ENCODE assay signal across 1 cellular context in genomic region chr9:75903785-75904360, GRCh38.
TF ChIP-seq lines count a peak whose summit lies in the region.

No MANE protein-coding gene starts in this region.

TF ChIP-seq in IMR-90, 13 proteins besides CTCF, POLR2A, EP300 and RAD21:
- TF ChIP-seq, protein P1, sequence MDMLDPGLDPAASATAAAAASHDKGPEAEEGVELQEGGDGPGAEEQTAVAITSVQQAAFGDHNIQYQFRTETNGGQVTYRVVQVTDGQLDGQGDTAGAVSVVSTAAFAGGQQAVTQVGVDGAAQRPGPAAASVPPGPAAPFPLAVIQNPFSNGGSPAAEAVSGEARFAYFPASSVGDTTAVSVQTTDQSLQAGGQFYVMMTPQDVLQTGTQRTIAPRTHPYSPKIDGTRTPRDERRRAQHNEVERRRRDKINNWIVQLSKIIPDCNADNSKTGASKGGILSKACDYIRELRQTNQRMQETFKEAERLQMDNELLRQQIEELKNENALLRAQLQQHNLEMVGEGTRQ (IDR thresholded peaks at IDR 0.05; ENCODE audit: low read depth, low read length), result no peak
- TF ChIP-seq MAFK (IDR thresholded peaks at IDR 0.05; ENCODE audit: low read depth, low read length) (no peak), RFX5 (IDR thresholded peaks at IDR 0.05; ENCODE audit: low read depth, low read length) (no peak), MXI1 (IDR thresholded peaks at IDR 0.05; ENCODE audit: borderline replicate concordance, low read depth, low read length) (no peak), RCOR1 (IDR thresholded peaks at IDR 0.05; ENCODE audit: insufficient replicate concordance, low read length) (no peak), FOS (IDR thresholded peaks at IDR 0.05; ENCODE audit: low read depth, low read length) (no peak), NFE2L2 (IDR thresholded peaks at IDR 0.05; ENCODE audit: low read depth, low read length) (no peak), CEBPB (IDR thresholded peaks at IDR 0.05; ENCODE audit: low read depth, low read length) (no peak), BHLHE40 (IDR thresholded peaks at IDR 0.05; ENCODE audit: low read depth, low read length) (no peak), CHD1 (IDR thresholded peaks at IDR 0.05; ENCODE audit: low read depth, low read length) (no peak), SMC3 (IDR thresholded peaks at IDR 0.05; ENCODE audit: low read depth, low read length) (no peak), MAZ (IDR thresholded peaks at IDR 0.05; ENCODE audit: borderline replicate concordance, low read depth, low read length) (no peak)
- TF ChIP-seq, protein P2, sequence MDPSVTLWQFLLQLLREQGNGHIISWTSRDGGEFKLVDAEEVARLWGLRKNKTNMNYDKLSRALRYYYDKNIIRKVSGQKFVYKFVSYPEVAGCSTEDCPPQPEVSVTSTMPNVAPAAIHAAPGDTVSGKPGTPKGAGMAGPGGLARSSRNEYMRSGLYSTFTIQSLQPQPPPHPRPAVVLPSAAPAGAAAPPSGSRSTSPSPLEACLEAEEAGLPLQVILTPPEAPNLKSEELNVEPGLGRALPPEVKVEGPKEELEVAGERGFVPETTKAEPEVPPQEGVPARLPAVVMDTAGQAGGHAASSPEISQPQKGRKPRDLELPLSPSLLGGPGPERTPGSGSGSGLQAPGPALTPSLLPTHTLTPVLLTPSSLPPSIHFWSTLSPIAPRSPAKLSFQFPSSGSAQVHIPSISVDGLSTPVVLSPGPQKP (IDR thresholded peaks at IDR 0.05; ENCODE audit: borderline replicate concordance, low read depth, low read length), result no peak
